In the genomic region with DNA sequence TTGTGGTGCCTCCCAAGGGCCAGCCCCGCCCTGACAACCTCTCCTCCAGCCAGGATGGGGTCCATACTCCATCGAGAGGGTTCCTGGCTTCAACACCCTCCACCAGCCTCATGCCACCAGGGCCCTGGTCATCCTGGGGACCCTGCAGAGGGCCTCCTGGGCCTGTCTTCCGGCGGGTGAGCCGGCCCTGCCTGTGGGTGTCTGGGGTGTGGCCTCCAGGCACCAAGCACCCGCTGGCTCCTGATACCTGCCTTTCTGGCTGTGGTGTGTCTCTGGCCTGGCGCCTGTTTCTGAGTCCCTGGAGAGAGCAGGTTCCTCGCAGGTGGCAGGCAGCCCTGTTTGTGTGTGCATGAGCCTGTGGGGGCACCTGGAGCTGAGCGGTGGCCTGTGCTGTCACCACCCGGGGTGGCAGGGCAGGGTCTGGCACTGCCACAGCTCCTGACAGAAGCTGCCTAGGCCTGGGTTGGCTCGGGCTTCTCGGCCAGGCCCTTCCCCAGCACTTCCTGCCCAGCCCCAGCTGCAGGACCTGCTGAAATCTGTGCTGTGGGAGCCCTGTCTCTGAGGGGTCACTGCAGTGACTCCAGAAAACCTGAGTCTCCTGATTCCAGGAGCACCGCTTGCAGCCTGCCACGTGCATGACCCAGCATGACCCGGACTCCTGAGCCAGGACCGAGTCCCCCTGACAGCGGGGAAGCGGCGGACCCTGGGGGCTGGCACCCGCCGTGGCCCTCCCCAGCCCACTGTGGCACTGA, we compare ENCODE assay signal across 6 cellular contexts. TPM values are rescaled to one million over a fixed set of nuclear protein-coding genes. Genes with fewer than 3 reads are reported as not detected.
DNase-seq lines count a peak whose midpoint lies in the region; ATAC-seq and TF ChIP-seq lines count a peak whose summit lies in the region.

No MANE protein-coding gene starts in this region.

- H3K9me3 ChIP-seq in HEK293 (ENCODE audit: control insufficient read depth, insufficient read depth, low read depth, low read length): no peaks in the 10 kb centered on the region
- no peaks in the 10 kb centered on the region for H3K9me3 ChIP-seq in osteoblast (ENCODE audit: low read depth, low read length)

- H3K4me1 ChIP-seq in HEK293 (ENCODE audit: control insufficient read depth, insufficient read depth, low read length): peaks cover 3% of the 10 kb centered on the region
- peaks cover 23% of the 10 kb centered on the region for H3K4me1 ChIP-seq in osteoblast (ENCODE audit: insufficient read depth, low read length)

- H3K36me3 Mint-ChIP-seq in activated CD4-positive, alpha-beta memory T cell treated with anti-CD3 and anti-CD28 coated beads, Interleukin-2, amount 10 ng/mL, durations not matched to agents 7 days and 5 days (ENCODE audit: low read depth): peaks cover 11% of the 10 kb centered on the region

- POLR2A ChIA-PET in HEK293 (lab: Yijun Ruan, JAX): no interaction called here
- POLR2A ChIA-PET in activated CD4-positive, alpha-beta memory T cell treated with anti-CD3 and anti-CD28 coated beads, Interleukin-2, amount 10 ng/mL, durations not matched to agents 7 days and 5 days (lab: Charles Lee): interaction anchor here (1.0 to 11.7 kb wide), 8 partner anchors 13 to 131 kb away, joined by 3 to 113 read pairs (median 6); a partner anchor contains a TSS

- H3K27ac Mint-ChIP-seq in activated CD4-positive, alpha-beta memory T cell treated with anti-CD3 and anti-CD28 coated beads, Interleukin-2, amount 10 ng/mL, durations not matched to agents 7 days and 5 days: peak overlapping the region; percentile 85

- CTCF ChIA-PET in HEK293 (lab: Yijun Ruan, JAX): interaction anchor here (0.6 to 1.3 kb wide), 6 partner anchors 12 to 917 kb away, joined by 3 to 4 read pairs (median 4); no protein-coding TSS in a partner anchor
- CTCF ChIA-PET in activated CD4-positive, alpha-beta memory T cell treated with anti-CD3 and anti-CD28 coated beads, Interleukin-2, amount 10 ng/mL, durations not matched to agents 7 days and 5 days (lab: Charles Lee): interaction anchor here (0.6 to 3.0 kb wide), 9 partner anchors 13 to 49 kb away, joined by 3 to 16 read pairs (median 5); no protein-coding TSS in a partner anchor

- H3K9me3 Mint-ChIP-seq in activated CD4-positive, alpha-beta memory T cell treated with anti-CD3 and anti-CD28 coated beads, Interleukin-2, amount 10 ng/mL, durations not matched to agents 7 days and 5 days: no peaks in the 10 kb centered on the region

- H3K27me3 ChIP-seq in osteoblast (ENCODE audit: insufficient read depth, low read length): peaks cover 7% of the 10 kb centered on the region

- H3K4me3 ChIP-seq in HEK293 (ENCODE audit: low read depth, low read length) (no peak overlapping the region), osteoblast (ENCODE audit: insufficient read depth, low read length) (no peak overlapping the region)

- H3K79me2 ChIP-seq in osteoblast (ENCODE audit: insufficient read depth, low read length): no peaks in the 10 kb centered on the region

- intact Hi-C loops in posterior cingulate gyrus (cut with DNase I): no loop called here

- H3K27ac ChIP-seq in HEK293 (ENCODE audit: extremely low read depth, low read depth, low read length) (no peak overlapping the region), osteoblast (ENCODE audit: low read depth, low read length) (peak overlapping the region; percentile 78)

- H3K36me3 ChIP-seq in HEK293 (ENCODE audit: control insufficient read depth in 2 of 2, insufficient read depth in 1 of 2, low read length in 2 of 2) (no peaks in the 10 kb centered on the region), osteoblast (ENCODE audit: insufficient read depth, low read length) (no peaks in the 10 kb centered on the region)

- no peak overlapping the region for H2AFZ ChIP-seq in osteoblast (ENCODE audit: low read length)

- ATAC-seq in GM19397 (IDR thresholded peaks at IDR 0.05; ENCODE audit: unreplicated experiment): no peak
- no peak for ATAC-seq in HG02884 (IDR thresholded peaks at IDR 0.05; ENCODE audit: unreplicated experiment)

- DNase-seq in activated CD4-positive, alpha-beta memory T cell treated with anti-CD3 and anti-CD28 coated beads, Interleukin-2, amount 10 ng/mL, durations not matched to agents 7 days and 5 days: peak; percentile 65
- DNase-seq in osteoblast (ENCODE audit: insufficient read length, low spot score, missing footprints): no peak
- DNase-seq in posterior cingulate gyrus: no peak

- peaks cover 3% of the 10 kb centered on the region for H4K20me1 ChIP-seq in osteoblast (ENCODE audit: insufficient read depth, low read length)

- H3K27me3 Mint-ChIP-seq in activated CD4-positive, alpha-beta memory T cell treated with anti-CD3 and anti-CD28 coated beads, Interleukin-2, amount 10 ng/mL, durations not matched to agents 7 days and 5 days: no peaks in the 10 kb centered on the region

- peaks cover 57% of the 10 kb centered on the region for H3K4me1 Mint-ChIP-seq in activated CD4-positive, alpha-beta memory T cell treated with anti-CD3 and anti-CD28 coated beads, Interleukin-2, amount 10 ng/mL, durations not matched to agents 7 days and 5 days

- TF ChIP-seq CTCF in HEK293 (tag by site-specific recombination; IDR thresholded peaks at IDR 0.05): no peak
- no peak for TF ChIP-seq CTCF in osteoblast (IDR thresholded peaks at IDR 0.05; ENCODE audit: extremely low read depth, low read depth, low read length)

- peak overlapping the region; percentile 36 for H3K4me3 Mint-ChIP-seq in activated CD4-positive, alpha-beta memory T cell treated with anti-CD3 and anti-CD28 coated beads, Interleukin-2, amount 10 ng/mL, durations not matched to agents 7 days and 5 days

- H3K4me2 ChIP-seq in osteoblast (ENCODE audit: insufficient read depth, low read length): no peak overlapping the region

TF ChIP-seq in HEK293, 187 proteins besides CTCF, POLR2A, EP300 and RAD21:
- TF ChIP-seq, protein P1, sequence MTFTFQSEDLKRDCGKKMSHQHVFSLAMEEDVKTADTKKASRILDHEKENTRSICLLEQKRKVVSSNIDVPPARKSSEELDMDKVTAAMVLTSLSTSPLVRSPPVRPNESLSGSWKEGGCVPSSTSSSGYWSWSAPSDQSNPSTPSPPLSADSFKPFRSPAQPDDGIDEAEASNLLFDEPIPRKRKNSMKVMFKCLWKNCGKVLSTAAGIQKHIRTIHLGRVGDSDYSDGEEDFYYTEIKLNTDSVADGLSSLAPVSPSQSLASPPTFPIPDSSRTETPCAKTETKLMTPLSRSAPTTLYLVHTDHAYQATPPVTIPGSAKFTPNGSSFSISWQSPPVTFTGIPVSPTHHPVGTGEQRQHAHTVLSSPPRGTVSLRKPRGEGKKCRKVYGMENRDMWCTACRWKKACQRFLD (tag by site-specific recombination; IDR thresholded peaks at IDR 0.05): no peak
- TF ChIP-seq ZNF335 (tag by site-specific recombination; conservative IDR thresholded peaks at IDR 0.05) (peak; percentile 54), ZNF600 (tag by site-specific recombination; IDR thresholded peaks at IDR 0.05) (peak; percentile 67; the same call in 1 of the 2 replicates), GLIS2 (tag by site-specific recombination; IDR thresholded peaks at IDR 0.05) (0 out of 2 replicates have a peak, but pooled peaks have one; percentile 26), ZNF292 (tag by site-specific recombination; IDR thresholded peaks at IDR 0.05; ENCODE audit: borderline replicate concordance, low read depth) (no peak), ZIC2 (tag by site-specific recombination; IDR thresholded peaks at IDR 0.05) (peak; percentile 28), ZNF157 (tag by site-specific recombination; IDR thresholded peaks at IDR 0.05) (no peak)
- TF ChIP-seq, protein P2, sequence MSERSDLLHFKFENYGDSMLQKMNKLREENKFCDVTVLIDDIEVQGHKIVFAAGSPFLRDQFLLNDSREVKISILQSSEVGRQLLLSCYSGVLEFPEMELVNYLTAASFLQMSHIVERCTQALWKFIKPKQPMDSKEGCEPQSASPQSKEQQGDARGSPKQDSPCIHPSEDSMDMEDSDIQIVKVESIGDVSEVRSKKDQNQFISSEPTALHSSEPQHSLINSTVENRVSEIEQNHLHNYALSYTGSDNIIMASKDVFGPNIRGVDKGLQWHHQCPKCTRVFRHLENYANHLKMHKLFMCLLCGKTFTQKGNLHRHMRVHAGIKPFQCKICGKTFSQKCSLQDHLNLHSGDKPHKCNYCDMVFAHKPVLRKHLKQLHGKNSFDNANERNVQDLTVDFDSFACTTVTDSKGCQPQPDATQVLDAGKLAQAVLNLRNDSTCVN (tag by site-specific recombination; optimal IDR thresholded peaks at IDR 0.05): no peak
- TF ChIP-seq, protein P3, sequence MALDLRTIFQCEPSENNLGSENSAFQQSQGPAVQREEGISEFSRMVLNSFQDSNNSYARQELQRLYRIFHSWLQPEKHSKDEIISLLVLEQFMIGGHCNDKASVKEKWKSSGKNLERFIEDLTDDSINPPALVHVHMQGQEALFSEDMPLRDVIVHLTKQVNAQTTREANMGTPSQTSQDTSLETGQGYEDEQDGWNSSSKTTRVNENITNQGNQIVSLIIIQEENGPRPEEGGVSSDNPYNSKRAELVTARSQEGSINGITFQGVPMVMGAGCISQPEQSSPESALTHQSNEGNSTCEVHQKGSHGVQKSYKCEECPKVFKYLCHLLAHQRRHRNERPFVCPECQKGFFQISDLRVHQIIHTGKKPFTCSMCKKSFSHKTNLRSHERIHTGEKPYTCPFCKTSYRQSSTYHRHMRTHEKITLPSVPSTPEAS (tag by site-specific recombination; IDR thresholded peaks at IDR 0.05): no peak

RNA-seq across cellular contexts. Expression of a gene that starts 18.4 kb away (rescaled TPM):
- 100 to 1,000 TPM; 206 to 207 TPM for total RNA-seq in activated CD4-positive, alpha-beta memory T cell treated with anti-CD3 and anti-CD28 coated beads, Interleukin-2, amount 10 ng/mL, durations not matched to agents 7 days and 5 days
- 1.2 and 2.2 TPM in 2 replicates for total RNA-seq in osteoblast

RNA-seq across cellular contexts. Expression of a gene that starts 20.6 kb away (rescaled TPM):
- not detected for total RNA-seq in activated CD4-positive, alpha-beta memory T cell treated with anti-CD3 and anti-CD28 coated beads, Interleukin-2, amount 10 ng/mL, durations not matched to agents 7 days and 5 days
- total RNA-seq in osteoblast: not detected in 2 replicates

RNA-seq across cellular contexts. Expression of a gene that starts 28.2 kb away (rescaled TPM):
- total RNA-seq in activated CD4-positive, alpha-beta memory T cell treated with anti-CD3 and anti-CD28 coated beads, Interleukin-2, amount 10 ng/mL, durations not matched to agents 7 days and 5 days: not detected
- total RNA-seq in osteoblast: not detected in 2 replicates

RNA-seq across cellular contexts. Expression of a gene that starts 50.4 kb away (rescaled TPM):
- total RNA-seq in activated CD4-positive, alpha-beta memory T cell treated with anti-CD3 and anti-CD28 coated beads, Interleukin-2, amount 10 ng/mL, durations not matched to agents 7 days and 5 days: 10 to 100 TPM; 52.3 to 58.2 TPM
- total RNA-seq in osteoblast: 60.8 and 63.6 TPM in 2 replicates

RNA-seq across cellular contexts. Expression of a gene that starts 50.5 kb away (rescaled TPM):
- 10 to 100 TPM; 45.7 to 52.7 TPM for total RNA-seq in activated CD4-positive, alpha-beta memory T cell treated with anti-CD3 and anti-CD28 coated beads, Interleukin-2, amount 10 ng/mL, durations not matched to agents 7 days and 5 days
- 20.9 and 24.6 TPM in 2 replicates for total RNA-seq in osteoblast

Comparison
In these comparisons a context has a peak if more than half of its experiments do, and no peak if none do; other contexts are left out.
1. RNA of a gene that starts 18.4 kb away (total RNA-seq): 206 to 207 TPM in activated CD4-positive, alpha-beta memory T cell treated with anti-CD3 and anti-CD28 coated beads, Interleukin-2, amount 10 ng/mL, durations not matched to agents 7 days and 5 days; 1.2 to 2.2 TPM in osteoblast; every median in the first group is over 10 times any median in the second.